In genomic region chr1:179762241-179762640, GRCh38 we compare ENCODE assay signal across 36 cellular contexts. TPM values are rescaled to one million over a fixed set of nuclear protein-coding genes. Genes with fewer than 3 reads are reported as not detected.
"Had no signal": no experiment of that assay in that cellular context is flagged by ENCODE, and none has a peak within 500 bp of the region (broad histone marks: within the 10 kb centered on the region; RNA-seq: fewer than 3 reads in every experiment).

No MANE protein-coding gene starts in this region.

- H3K27me3 Mint-ChIP-seq: activated CD4-positive, alpha-beta memory T cell treated with anti-CD3 and anti-CD28 coated beads for 36 hours had no signal

- ATAC-seq: activated CD4-positive, CD25-positive, alpha-beta regulatory T cell treated with anti-CD3 and anti-CD28 coated beads, Interleukin-2, amount 50 U/mL, for 24 hours; activated CD8-positive, alpha-beta memory T cell treated with anti-CD3 and anti-CD28 coated beads, Interleukin-2, amount 10 ng/mL, durations not matched to agents 7 days and 5 days; activated CD8-positive, alpha-beta T cell treated with anti-CD3 and anti-CD28 coated beads, Interleukin-2, amount 10 ng/mL, durations not matched to agents 7 days and 5 days; activated naive CD4-positive, alpha-beta T cell treated with anti-CD3 and anti-CD28 coated beads, Interleukin-2, amount 50 U/mL, for 72 hours; effector memory CD8-positive, alpha-beta T cell; foreskin keratinocyte; gastrocnemius medialis; heart left ventricle; T-helper 17 cell had no signal

- H3K36me3 Mint-ChIP-seq: activated CD4-positive, alpha-beta memory T cell treated with anti-CD3 and anti-CD28 coated beads for 36 hours; activated CD8-positive, alpha-beta memory T cell treated with anti-CD3 and anti-CD28 coated beads, Interleukin-2, amount 10 ng/mL, durations not matched to agents 7 days and 5 days; activated naive CD4-positive, alpha-beta T cell treated with anti-CD3 and anti-CD28 coated beads, Interleukin-2, amount 10 ng/mL, durations not matched to agents 7 days and 5 days; activated naive CD4-positive, alpha-beta T cell treated with anti-CD3 and anti-CD28 coated beads, Interleukin-2, amount 50 U/mL, for 72 hours; activated naive CD8-positive, alpha-beta T cell treated with anti-CD3 and anti-CD28 coated beads, Interleukin-2, amount 10 ng/mL, durations not matched to agents 7 days and 5 days; brain had no signal

- H3K36me3 ChIP-seq: ascending aorta, breast epithelium, cardiac muscle cell, esophagus muscularis mucosa, gastrocnemius medialis, heart left ventricle, WERI-Rb-1 had no signal

- H3K27ac Mint-ChIP-seq: activated B cell treated with CpG ODN at 0.5 μM for 24 hours; activated CD4-positive, alpha-beta memory T cell treated with anti-CD3 and anti-CD28 coated beads for 36 hours; activated CD4-positive, alpha-beta T cell treated with anti-CD3 and anti-CD28 coated beads, Interleukin-2, amount 10 ng/mL, durations not matched to agents 24 days and 14 days; activated CD8-positive, alpha-beta memory T cell treated with anti-CD3 and anti-CD28 coated beads, Interleukin-2, amount 10 ng/mL, durations not matched to agents 7 days and 5 days; activated CD8-positive, alpha-beta T cell treated with anti-CD3 and anti-CD28 coated beads, Interleukin-2, amount 10 ng/mL, durations not matched to agents 7 days and 5 days; activated naive CD4-positive, alpha-beta T cell treated with anti-CD3 and anti-CD28 coated beads, Interleukin-2, amount 10 ng/mL, durations not matched to agents 7 days and 5 days; activated naive CD4-positive, alpha-beta T cell treated with anti-CD3 and anti-CD28 coated beads, Interleukin-2, amount 50 U/mL, for 72 hours; activated naive CD8-positive, alpha-beta T cell treated with anti-CD3 and anti-CD28 coated beads, Interleukin-2, amount 10 ng/mL, durations not matched to agents 7 days and 5 days; effector memory CD8-positive, alpha-beta T cell; T-helper 17 cell; T-helper 2 cell treated with Interferon-gamma antibody and Interleukin-4, amounts not matched to agents 5 μg/mL and 100 μg/mL, for 36 hours had no signal

- H3K4me3 ChIP-seq: ascending aorta, breast epithelium, cardiac muscle cell, esophagus muscularis mucosa, gastrocnemius medialis, heart left ventricle had no signal

- H3K4me1 Mint-ChIP-seq: activated B cell treated with CpG ODN at 0.5 μM for 24 hours; activated CD4-positive, alpha-beta T cell treated with anti-CD3 and anti-CD28 coated beads, Interleukin-2, amount 10 ng/mL, durations not matched to agents 24 days and 14 days; activated CD8-positive, alpha-beta memory T cell treated with anti-CD3 and anti-CD28 coated beads, Interleukin-2, amount 10 ng/mL, durations not matched to agents 7 days and 5 days; activated naive CD4-positive, alpha-beta T cell treated with anti-CD3 and anti-CD28 coated beads, Interleukin-2, amount 10 ng/mL, durations not matched to agents 7 days and 5 days; activated naive CD8-positive, alpha-beta T cell treated with anti-CD3 and anti-CD28 coated beads, Interleukin-2, amount 10 ng/mL, durations not matched to agents 7 days and 5 days; T-helper 17 cell had no signal

- H3K4me1 ChIP-seq: ascending aorta, breast epithelium, foreskin keratinocyte, gastrocnemius medialis, heart left ventricle had no signal

- H3K27ac ChIP-seq: ascending aorta, breast epithelium, cardiac muscle cell, esophagus muscularis mucosa, foreskin keratinocyte, gastrocnemius medialis, heart left ventricle, WERI-Rb-1 had no signal

- H3K9me3 Mint-ChIP-seq: activated B cell treated with CpG ODN at 0.5 μM for 24 hours; activated CD4-positive, alpha-beta memory T cell treated with anti-CD3 and anti-CD28 coated beads for 36 hours; activated CD4-positive, alpha-beta T cell treated with anti-CD3 and anti-CD28 coated beads, Interleukin-2, amount 10 ng/mL, durations not matched to agents 24 days and 14 days; activated naive CD4-positive, alpha-beta T cell treated with anti-CD3 and anti-CD28 coated beads, Interleukin-2, amount 10 ng/mL, durations not matched to agents 7 days and 5 days; activated naive CD4-positive, alpha-beta T cell treated with anti-CD3 and anti-CD28 coated beads, Interleukin-2, amount 50 U/mL, for 72 hours; activated naive CD8-positive, alpha-beta T cell treated with anti-CD3 and anti-CD28 coated beads, Interleukin-2, amount 10 ng/mL, durations not matched to agents 7 days and 5 days; effector memory CD8-positive, alpha-beta T cell; T-helper 2 cell treated with Interferon-gamma antibody and Interleukin-4, amounts not matched to agents 5 μg/mL and 100 μg/mL, for 36 hours had no signal

- H3K27me3 ChIP-seq: ascending aorta, breast epithelium, esophagus muscularis mucosa, gastrocnemius medialis, heart left ventricle had no signal

- H3K4me3 Mint-ChIP-seq: activated B cell treated with CpG ODN at 0.5 μM for 24 hours; activated CD4-positive, alpha-beta memory T cell treated with anti-CD3 and anti-CD28 coated beads for 36 hours; activated CD4-positive, alpha-beta T cell treated with anti-CD3 and anti-CD28 coated beads, Interleukin-2, amount 10 ng/mL, durations not matched to agents 24 days and 14 days; activated CD8-positive, alpha-beta memory T cell treated with anti-CD3 and anti-CD28 coated beads, Interleukin-2, amount 10 ng/mL, durations not matched to agents 7 days and 5 days; activated CD8-positive, alpha-beta T cell treated with anti-CD3 and anti-CD28 coated beads, Interleukin-2, amount 10 ng/mL, durations not matched to agents 7 days and 5 days; activated naive CD4-positive, alpha-beta T cell treated with anti-CD3 and anti-CD28 coated beads, Interleukin-2, amount 10 ng/mL, durations not matched to agents 7 days and 5 days; activated naive CD8-positive, alpha-beta T cell treated with anti-CD3 and anti-CD28 coated beads, Interleukin-2, amount 10 ng/mL, durations not matched to agents 7 days and 5 days; effector memory CD8-positive, alpha-beta T cell; T-helper 17 cell; T-helper 2 cell treated with Interferon-gamma antibody and Interleukin-4, amounts not matched to agents 5 μg/mL and 100 μg/mL, for 36 hours had no signal

- DNase-seq: activated B cell treated with CpG ODN at 0.5 μM for 24 hours; activated CD4-positive, alpha-beta memory T cell treated with anti-CD3 and anti-CD28 coated beads for 36 hours; activated CD4-positive, alpha-beta T cell treated with anti-CD3 and anti-CD28 coated beads, Interleukin-2, amount 10 ng/mL, durations not matched to agents 24 days and 14 days; activated CD8-positive, alpha-beta memory T cell treated with anti-CD3 and anti-CD28 coated beads, Interleukin-2, amount 10 ng/mL, durations not matched to agents 7 days and 5 days; activated CD8-positive, alpha-beta memory T cell treated with anti-CD3 and anti-CD28 coated beads, Interleukin-2, amount 50 U/mL, for 4 hours; activated CD8-positive, alpha-beta T cell treated with anti-CD3 and anti-CD28 coated beads, Interleukin-2, amount 10 ng/mL, durations not matched to agents 7 days and 5 days; activated gamma-delta T cell; activated naive CD4-positive, alpha-beta T cell; activated naive CD4-positive, alpha-beta T cell treated with anti-CD3 and anti-CD28 coated beads, Interleukin-2, amount 10 ng/mL, durations not matched to agents 7 days and 5 days; activated naive CD8-positive, alpha-beta T cell treated with anti-CD3 and anti-CD28 coated beads, Interleukin-2, amount 10 ng/mL, durations not matched to agents 7 days and 5 days; activated T-cell treated with anti-CD3 and anti-CD28 coated beads, Interleukin-2, amount 50 U/mL, for 1 hour; activated T-cell treated with anti-CD3 and anti-CD28 coated beads, Interleukin-2, amount 50 U/mL, for 48 hours; central memory CD4-positive, alpha-beta T cell; cortex of kidney; dermis blood vessel endothelial cell; effector CD4-positive, alpha-beta T cell; effector memory CD8-positive, alpha-beta T cell; erythroblast; foreskin keratinocyte; gastrocnemius medialis; glutamatergic neuron; heart left ventricle; T-helper 1 cell; T-helper 17 cell; T1000; WERI-Rb-1 had no signal

RNA-seq across cellular contexts. Expression of gene FAM163A, which starts 19.1 kb away (rescaled TPM):
- total RNA-seq: activated B cell treated with CpG ODN at 0.5 μM for 24 hours; activated CD4-positive, alpha-beta memory T cell treated with anti-CD3 and anti-CD28 coated beads for 36 hours; activated CD4-positive, alpha-beta T cell treated with anti-CD3 and anti-CD28 coated beads, Interleukin-2, amount 10 ng/mL, durations not matched to agents 24 days and 14 days; activated CD8-positive, alpha-beta memory T cell treated with anti-CD3 and anti-CD28 coated beads for 36 hours; activated CD8-positive, alpha-beta memory T cell treated with anti-CD3 and anti-CD28 coated beads, Interleukin-2, amount 10 ng/mL, durations not matched to agents 7 days and 5 days; activated CD8-positive, alpha-beta T cell treated with anti-CD3 and anti-CD28 coated beads, Interleukin-2, amount 10 ng/mL, durations not matched to agents 7 days and 5 days; activated naive CD4-positive, alpha-beta T cell treated with anti-CD3 and anti-CD28 coated beads, Interleukin-2, amount 50 U/mL, for 72 hours; activated naive CD8-positive, alpha-beta T cell treated with anti-CD3 and anti-CD28 coated beads, Interleukin-2, amount 10 ng/mL, durations not matched to agents 7 days and 5 days; ascending aorta; breast epithelium; chondrocyte; foreskin keratinocyte had no signal
- polyA plus RNA-seq: foreskin keratinocyte had no signal
